In the genomic region with DNA sequence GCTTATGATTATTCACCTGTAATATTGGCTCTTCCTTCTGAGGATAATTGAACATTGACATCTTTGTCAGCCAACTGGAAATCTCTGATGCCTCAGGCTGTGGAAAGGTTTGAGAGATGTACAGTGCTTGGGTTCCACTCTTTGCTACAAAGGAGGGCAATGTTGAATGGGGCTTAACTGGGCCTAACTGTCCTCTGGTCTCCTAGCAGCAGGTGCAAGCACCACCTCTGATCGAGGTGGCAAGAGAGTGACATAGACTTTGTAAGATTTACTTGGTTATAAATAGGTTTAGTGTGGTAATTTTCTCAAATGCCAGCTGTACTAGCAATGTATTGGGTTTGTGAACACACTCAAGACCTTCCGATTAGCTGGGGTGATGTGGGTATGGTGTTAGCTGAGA, we compare ENCODE assay signal across 5 cellular contexts. TPM values are rescaled to one million over a fixed set of nuclear protein-coding genes. Genes with fewer than 3 reads are reported as not detected.
"Had no signal": no experiment of that assay in that cellular context is flagged by ENCODE, and none has a peak within 500 bp of the region (broad histone marks: within the 10 kb centered on the region; RNA-seq: fewer than 3 reads in every experiment).

No MANE protein-coding gene starts in this region.

- H3K27me3 Mint-ChIP-seq: IgD-negative memory B cell had no signal

- H3K9me3 Mint-ChIP-seq: GM23338 had no signal

- H3K4me3 Mint-ChIP-seq: GM23338, H9, IgD-negative memory B cell had no signal

- ATAC-seq: GM23338 had no signal

- H3K4me3 ChIP-seq: GM23338 had no signal

- H3K27ac Mint-ChIP-seq: GM23338, H9, IgD-negative memory B cell had no signal

- DNase-seq: H9, HCEC 1CT had no signal

- H3K4me1 Mint-ChIP-seq: IgD-negative memory B cell had no signal

RNA-seq across cellular contexts. Expression of a gene that starts 21.1 kb away (rescaled TPM):
- total RNA-seq: HT-29 had no signal
- polyA plus RNA-seq: IgD-negative memory B cell had no signal
